In the genomic region with DNA sequence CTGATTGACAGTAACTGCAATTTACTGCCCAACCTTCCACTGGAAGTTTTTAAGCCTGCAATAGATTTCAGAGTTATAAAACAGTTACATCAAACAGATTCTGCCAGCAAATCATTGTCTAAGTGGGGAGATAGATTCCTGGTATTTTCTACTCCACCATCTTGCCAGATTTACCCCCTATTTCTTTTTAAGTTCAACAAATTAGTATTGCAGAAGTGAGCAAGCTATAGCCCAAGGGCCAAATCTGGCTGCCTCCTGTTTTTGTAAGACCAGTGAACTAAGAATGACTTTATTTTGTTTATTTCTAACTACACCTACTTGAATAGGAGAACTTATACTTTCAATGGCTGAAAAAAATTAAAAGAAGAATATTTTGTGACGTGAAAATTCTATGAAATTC, we compare ENCODE assay signal across 4 cellular contexts. TPM values are rescaled to one million over a fixed set of nuclear protein-coding genes. Genes with fewer than 3 reads are reported as not detected.
"Had no signal": no experiment of that assay in that cellular context is flagged by ENCODE, and none has a peak within 500 bp of the region (broad histone marks: within the 10 kb centered on the region; RNA-seq: fewer than 3 reads in every experiment).

No MANE protein-coding gene starts in this region.

- ATAC-seq: GM12878 had no signal

- DNase-seq: GDM1, GF-D8 had no signal

- H3K4me3 ChIP-seq: GM12878 had no signal

RNA-seq across cellular contexts. Expression of gene TMEM171, which starts 8.8 kb away (rescaled TPM):
- total RNA-seq: G401, GM12878 had no signal
- polyA plus RNA-seq: GM12878 had no signal
